ENCODE assay signal across 25 cellular contexts in the genomic region with DNA sequence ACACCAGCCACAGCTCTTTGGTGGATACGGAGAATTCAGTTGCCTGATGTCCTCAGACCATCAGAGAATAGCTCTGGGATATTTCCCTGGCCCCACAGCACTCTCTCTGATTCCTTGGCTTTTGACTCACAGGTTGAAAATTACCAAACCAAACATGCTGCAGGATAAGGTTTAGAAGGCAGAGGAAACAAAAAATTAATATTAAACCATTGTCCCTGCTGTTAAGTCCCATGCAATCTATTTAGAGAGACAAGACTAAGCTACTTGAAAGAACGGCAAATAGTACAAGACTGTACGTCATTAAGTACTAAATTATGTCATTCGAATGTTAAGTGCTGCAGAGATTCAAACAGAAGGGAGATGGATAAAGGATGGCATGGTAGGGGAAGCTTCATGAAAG.
"Had no signal": no experiment of that assay in that cellular context is flagged by ENCODE, and none has a peak within 500 bp of the region (broad histone marks: within the 10 kb centered on the region; RNA-seq: fewer than 3 reads in every experiment).

No MANE protein-coding gene starts in this region.

- ATAC-seq: naive thymus-derived CD8-positive, alpha-beta T cell; natural killer cell treated with Interleukin-12 subunit alpha and Interleukin-12 subunit beta and Interleukin-15 and Interleukin-18, amount 100 ng/mL, for 72 hours; pancreas; right cardiac atrium; right lobe of liver; stimulated activated effector memory CD8-positive, alpha-beta T cell treated with anti-CD3 and anti-CD28 coated beads, Interleukin-12 subunit alpha, Interleukin-12 subunit beta, amount 100 ng/mL, for 72 hours; stimulated activated naive B cell treated with anti-CD40 and anti-IgM and Interleukin-4, amounts not matched to agents 10 μg/mL and 1 μg/mL and 100 μg/mL, for 72 hours had no signal

- H3K4me3 ChIP-seq: pancreas, prostate gland, right lobe of liver, sigmoid colon, stomach, thoracic aorta, thyroid gland, tibial nerve, upper lobe of left lung, vagina had no signal

- H3K4me1 ChIP-seq: pancreas, prostate gland, right lobe of liver, sigmoid colon, thyroid gland, tibial nerve, vagina had no signal

- H3K9me3 ChIP-seq: neutrophil, pancreas, prostate gland, right lobe of liver, sigmoid colon, stomach, thoracic aorta, thyroid gland, tibial nerve, upper lobe of left lung, vagina had no signal

- H3K27ac ChIP-seq: neutrophil, pancreas, prostate gland, right lobe of liver, sigmoid colon, stomach, thoracic aorta, thyroid gland, tibial nerve, upper lobe of left lung, vagina had no signal

- DNase-seq: naive thymus-derived CD8-positive, alpha-beta T cell; nephron progenitor cell; nucleus accumbens; pancreas; right cardiac atrium; right lobe of liver; sigmoid colon; small intestine; stimulated activated CD4-positive, alpha-beta T cell treated with anti-CD3 and anti-CD28 coated beads, Interleukin-15, amount 100 ng/mL, for 24 hours; stimulated activated CD4-positive, alpha-beta T cell treated with anti-CD3 and anti-CD28 coated beads, Interleukin-2, amount 100 ng/mL, for 24 hours; stimulated activated CD4-positive, alpha-beta T cell treated with anti-CD3 and anti-CD28 coated beads, Interleukin-2, amount 100 ng/mL, for 48 hours; stimulated activated CD4-positive, alpha-beta T cell treated with anti-CD3 and anti-CD28 coated beads, Interleukin-4, amount 100 ng/mL, for 24 hours; stimulated activated naive B cell treated with anti-CD40 and anti-IgM and Interleukin-4, amounts not matched to agents 10 μg/mL and 1 μg/mL and 100 μg/mL, for 72 hours; stimulated activated naive CD4-positive, alpha-beta T cell treated with Interleukin-2 at 50 U/mL for 16 hours; stomach; thyroid gland; trophoblast cell; upper lobe of left lung had no signal

- H3K27me3 ChIP-seq: pancreas, right lobe of liver, sigmoid colon, stomach, thyroid gland, upper lobe of left lung, vagina had no signal

- H3K36me3 ChIP-seq: neutrophil, pancreas, prostate gland, right lobe of liver, sigmoid colon, stomach, thoracic aorta, thyroid gland, tibial nerve, upper lobe of left lung, vagina had no signal
